In genomic region chr19:33898062-33898677, GRCh38 we compare ENCODE assay signal across 1 cellular context.
TF ChIP-seq lines count a peak whose summit lies in the region.

No MANE protein-coding gene starts in this region.

TF ChIP-seq in HEK293, 187 proteins besides CTCF, POLR2A, EP300 and RAD21 (continued from another document):
- TF ChIP-seq ZNF10 (tag by site-specific recombination; IDR thresholded peaks at IDR 0.05), result no peak
- no peak for TF ChIP-seq ZNF223 (tag by site-specific recombination; IDR thresholded peaks at IDR 0.05)
- TF ChIP-seq, protein P1, sequence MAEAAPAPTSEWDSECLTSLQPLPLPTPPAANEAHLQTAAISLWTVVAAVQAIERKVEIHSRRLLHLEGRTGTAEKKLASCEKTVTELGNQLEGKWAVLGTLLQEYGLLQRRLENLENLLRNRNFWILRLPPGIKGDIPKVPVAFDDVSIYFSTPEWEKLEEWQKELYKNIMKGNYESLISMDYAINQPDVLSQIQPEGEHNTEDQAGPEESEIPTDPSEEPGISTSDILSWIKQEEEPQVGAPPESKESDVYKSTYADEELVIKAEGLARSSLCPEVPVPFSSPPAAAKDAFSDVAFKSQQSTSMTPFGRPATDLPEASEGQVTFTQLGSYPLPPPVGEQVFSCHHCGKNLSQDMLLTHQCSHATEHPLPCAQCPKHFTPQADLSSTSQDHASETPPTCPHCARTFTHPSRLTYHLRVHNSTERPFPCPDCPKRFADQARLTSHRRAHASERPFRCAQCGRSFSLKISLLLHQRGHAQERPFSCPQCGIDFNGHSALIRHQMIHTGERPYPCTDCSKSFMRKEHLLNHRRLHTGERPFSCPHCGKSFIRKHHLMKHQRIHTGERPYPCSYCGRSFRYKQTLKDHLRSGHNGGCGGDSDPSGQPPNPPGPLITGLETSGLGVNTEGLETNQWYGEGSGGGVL (tag by site-specific recombination; IDR thresholded peaks at IDR 0.05), result no peak
- no peak for TF ChIP-seq HOXA7 (CRISPR knock-in tag; IDR thresholded peaks at IDR 0.05; ENCODE audit: borderline replicate concordance)
- no peak for TF ChIP-seq ZNF394 (tag by site-specific recombination; IDR thresholded peaks at IDR 0.05; ENCODE audit: borderline replicate concordance)
- TF ChIP-seq, protein P2, sequence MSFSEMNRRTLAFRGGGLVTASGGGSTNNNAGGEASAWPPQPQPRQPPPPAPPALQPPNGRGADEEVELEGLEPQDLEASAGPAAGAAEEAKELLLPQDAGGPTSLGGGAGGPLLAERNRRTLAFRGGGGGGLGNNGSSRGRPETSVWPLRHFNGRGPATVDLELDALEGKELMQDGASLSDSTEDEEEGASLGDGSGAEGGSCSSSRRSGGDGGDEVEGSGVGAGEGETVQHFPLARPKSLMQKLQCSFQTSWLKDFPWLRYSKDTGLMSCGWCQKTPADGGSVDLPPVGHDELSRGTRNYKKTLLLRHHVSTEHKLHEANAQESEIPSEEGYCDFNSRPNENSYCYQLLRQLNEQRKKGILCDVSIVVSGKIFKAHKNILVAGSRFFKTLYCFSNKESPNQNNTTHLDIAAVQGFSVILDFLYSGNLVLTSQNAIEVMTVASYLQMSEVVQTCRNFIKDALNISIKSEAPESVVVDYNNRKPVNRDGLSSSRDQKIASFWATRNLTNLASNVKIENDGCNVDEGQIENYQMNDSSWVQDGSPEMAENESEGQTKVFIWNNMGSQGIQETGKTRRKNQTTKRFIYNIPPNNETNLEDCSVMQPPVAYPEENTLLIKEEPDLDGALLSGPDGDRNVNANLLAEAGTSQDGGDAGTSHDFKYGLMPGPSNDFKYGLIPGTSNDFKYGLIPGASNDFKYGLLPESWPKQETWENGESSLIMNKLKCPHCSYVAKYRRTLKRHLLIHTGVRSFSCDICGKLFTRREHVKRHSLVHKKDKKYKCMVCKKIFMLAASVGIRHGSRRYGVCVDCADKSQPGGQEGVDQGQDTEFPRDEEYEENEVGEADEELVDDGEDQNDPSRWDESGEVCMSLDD (tag by site-specific recombination; IDR thresholded peaks at IDR 0.05), result no peak
- no peak for TF ChIP-seq ZNF426 (tag by site-specific recombination; IDR thresholded peaks at IDR 0.05)
- TF ChIP-seq ZNF311 (tag by site-specific recombination; IDR thresholded peaks at IDR 0.05; ENCODE audit: borderline replicate concordance), result no peak
- no peak for TF ChIP-seq ZNF792 (tag by site-specific recombination; IDR thresholded peaks at IDR 0.05)
- TF ChIP-seq ZNF114 (tag by site-specific recombination; IDR thresholded peaks at IDR 0.05), result no peak
- TF ChIP-seq ELK4 (IDR thresholded peaks at IDR 0.05; ENCODE audit: borderline replicate concordance, low read depth, low read length), result no peak
- TF ChIP-seq ZNF174 (tag by site-specific recombination; IDR thresholded peaks at IDR 0.05), result no peak
- TF ChIP-seq, protein P3, sequence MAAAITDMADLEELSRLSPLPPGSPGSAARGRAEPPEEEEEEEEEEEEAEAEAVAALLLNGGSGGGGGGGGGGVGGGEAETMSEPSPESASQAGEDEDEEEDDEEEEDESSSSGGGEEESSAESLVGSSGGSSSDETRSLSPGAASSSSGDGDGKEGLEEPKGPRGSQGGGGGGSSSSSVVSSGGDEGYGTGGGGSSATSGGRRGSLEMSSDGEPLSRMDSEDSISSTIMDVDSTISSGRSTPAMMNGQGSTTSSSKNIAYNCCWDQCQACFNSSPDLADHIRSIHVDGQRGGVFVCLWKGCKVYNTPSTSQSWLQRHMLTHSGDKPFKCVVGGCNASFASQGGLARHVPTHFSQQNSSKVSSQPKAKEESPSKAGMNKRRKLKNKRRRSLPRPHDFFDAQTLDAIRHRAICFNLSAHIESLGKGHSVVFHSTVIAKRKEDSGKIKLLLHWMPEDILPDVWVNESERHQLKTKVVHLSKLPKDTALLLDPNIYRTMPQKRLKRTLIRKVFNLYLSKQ (tag by site-specific recombination; IDR thresholded peaks at IDR 0.05; ENCODE audit: borderline replicate concordance), result no peak
- TF ChIP-seq ZNF138 (tag by site-specific recombination; IDR thresholded peaks at IDR 0.05; ENCODE audit: borderline replicate concordance), result no peak
- TF ChIP-seq ZNF366 (tag by site-specific recombination; conservative IDR thresholded peaks at IDR 0.05), result no peak
- TF ChIP-seq ZNF521 (tag by site-specific recombination; IDR thresholded peaks at IDR 0.05), result no peak
- TF ChIP-seq ZNF214 (tag by site-specific recombination; IDR thresholded peaks at IDR 0.05; ENCODE audit: borderline replicate concordance), result 0 out of 2 replicates have a peak, but pooled peaks have one; percentile 14
- no peak for TF ChIP-seq GLIS1 (tag by site-specific recombination; IDR thresholded peaks at IDR 0.05)
- TF ChIP-seq ZNF175 (tag by site-specific recombination; IDR thresholded peaks at IDR 0.05), result no peak
- TF ChIP-seq KLF7 (tag by site-specific recombination; IDR thresholded peaks at IDR 0.05; ENCODE audit: borderline replicate concordance), result no peak
- TF ChIP-seq ZNF24 (tag by site-specific recombination; IDR thresholded peaks at IDR 0.05), result no peak
- TF ChIP-seq ZNF777 (tag by site-specific recombination; IDR thresholded peaks at IDR 0.05; ENCODE audit: borderline replicate concordance), result no peak
- TF ChIP-seq ZNF23 (tag by site-specific recombination; IDR thresholded peaks at IDR 0.05; ENCODE audit: borderline replicate concordance), result no peak
- TF ChIP-seq SCRT2 (tag by site-specific recombination; IDR thresholded peaks at IDR 0.05), result no peak
- TF ChIP-seq ZNF768 (tag by site-specific recombination; IDR thresholded peaks at IDR 0.05), result peak; percentile 80; the same call in 1 of the 2 replicates
- no peak for TF ChIP-seq BCL11A (tag by site-specific recombination; IDR thresholded peaks at IDR 0.05; ENCODE audit: low read depth)
- no peak for TF ChIP-seq OSR2 (tag by site-specific recombination; IDR thresholded peaks at IDR 0.05)
- no peak for TF ChIP-seq SALL2 (tag by site-specific recombination; IDR thresholded peaks at IDR 0.05; ENCODE audit: borderline replicate concordance)
- peak; percentile 91 for TF ChIP-seq ZNF184 (tag by site-specific recombination; IDR thresholded peaks at IDR 0.05)
- no peak for TF ChIP-seq ZNF561 (tag by site-specific recombination; IDR thresholded peaks at IDR 0.05; ENCODE audit: borderline replicate concordance)
- TF ChIP-seq ZNF670 (tag by site-specific recombination; IDR thresholded peaks at IDR 0.05; ENCODE audit: low read depth), result no peak
- no peak for TF ChIP-seq ZNF335 (tag by site-specific recombination; conservative IDR thresholded peaks at IDR 0.05)
- TF ChIP-seq ZNF266 (tag by site-specific recombination; IDR thresholded peaks at IDR 0.05; ENCODE audit: low read depth), result no peak
- no peak for TF ChIP-seq PATZ1 (tag by site-specific recombination; IDR thresholded peaks at IDR 0.05)
- TF ChIP-seq ZNF558 (tag by site-specific recombination; IDR thresholded peaks at IDR 0.05), result peak; percentile 100
- no peak for TF ChIP-seq ZNF416 (tag by site-specific recombination; IDR thresholded peaks at IDR 0.05)
- TF ChIP-seq ZBTB6 (tag by site-specific recombination; IDR thresholded peaks at IDR 0.05), result no peak
- TF ChIP-seq, protein P4, sequence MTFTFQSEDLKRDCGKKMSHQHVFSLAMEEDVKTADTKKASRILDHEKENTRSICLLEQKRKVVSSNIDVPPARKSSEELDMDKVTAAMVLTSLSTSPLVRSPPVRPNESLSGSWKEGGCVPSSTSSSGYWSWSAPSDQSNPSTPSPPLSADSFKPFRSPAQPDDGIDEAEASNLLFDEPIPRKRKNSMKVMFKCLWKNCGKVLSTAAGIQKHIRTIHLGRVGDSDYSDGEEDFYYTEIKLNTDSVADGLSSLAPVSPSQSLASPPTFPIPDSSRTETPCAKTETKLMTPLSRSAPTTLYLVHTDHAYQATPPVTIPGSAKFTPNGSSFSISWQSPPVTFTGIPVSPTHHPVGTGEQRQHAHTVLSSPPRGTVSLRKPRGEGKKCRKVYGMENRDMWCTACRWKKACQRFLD (tag by site-specific recombination; IDR thresholded peaks at IDR 0.05), result no peak
- no peak for TF ChIP-seq ZFP37 (tag by site-specific recombination; IDR thresholded peaks at IDR 0.05)
